In genomic region chr17:9115446-9116265, GRCh38 we compare ENCODE assay signal across 9 cellular contexts.
A peak's percentile ranks its signal among the peaks of the same experiment; 100 is the strongest.
DNase-seq lines count a peak whose midpoint lies in the region; ATAC-seq lines count a peak whose summit lies in the region.
"Had no signal": no experiment of that assay in that cellular context is flagged by ENCODE, and none has a peak within 500 bp of the region (broad histone marks: within the 10 kb centered on the region; RNA-seq: fewer than 3 reads in every experiment).

No MANE protein-coding gene starts in this region.

- peak overlapping the region; percentile 49 for H3K9ac ChIP-seq in mesendoderm (ENCODE audit: low read length)

- DNase-seq in HK-2 (ENCODE audit: unreplicated experiment) (peak; percentile 49), mesendoderm (peak; percentile 88)
- DNase-seq in activated CD4-positive, alpha-beta T cell treated with anti-CD3 and anti-CD28 coated beads for 48 hours, result peak; percentile 70
- DNase-seq in effector memory CD4-positive, alpha-beta T cell, result no peak
- DNase-seq in stimulated activated CD8-positive, alpha-beta memory T cell treated with anti-CD3 and anti-CD28 coated beads, Interleukin-2, amount 100 ng/mL, for 48 hours (ENCODE audit: low read depth in 2 of 2), result peak; percentile 47 to 56
- DNase-seq in central memory CD4-positive, alpha-beta T cell, result no peak

- H3K27ac ChIP-seq in effector memory CD4-positive, alpha-beta T cell (ENCODE audit: insufficient read depth, low read length, poor library complexity, severe bottlenecking), result no peak overlapping the region
- no peak overlapping the region for H3K27ac ChIP-seq in mesendoderm (ENCODE audit: low read depth, low read length)
- H3K27ac ChIP-seq: VCaP had no signal

- no peaks in the 10 kb centered on the region for H3K36me3 ChIP-seq in effector memory CD4-positive, alpha-beta T cell (ENCODE audit: control insufficient read depth, insufficient read depth, low read length)
- no peaks in the 10 kb centered on the region for H3K36me3 ChIP-seq in mesendoderm (ENCODE audit: control insufficient read depth, insufficient read depth, low read length)

- H2BK15ac ChIP-seq in mesendoderm (replicated peaks; ENCODE audit: low read depth), result no peak overlapping the region

- peak overlapping the region; percentile 83 for H3K56ac ChIP-seq in mesendoderm (ENCODE audit: low read length)

- no peak overlapping the region for H2AK5ac ChIP-seq in mesendoderm (ENCODE audit: low read length)

- no peak overlapping the region for H3K23ac ChIP-seq in mesendoderm (ENCODE audit: low read length)

- no peaks in the 10 kb centered on the region for H3K27me3 ChIP-seq in effector memory CD4-positive, alpha-beta T cell (replicated peaks; ENCODE audit: control insufficient read depth, insufficient read depth, low read length, poor library complexity, severe bottlenecking)
- H3K27me3 ChIP-seq in mesendoderm (ENCODE audit: insufficient read depth, low read length, poor library complexity), result no peaks in the 10 kb centered on the region

- no peaks in the 10 kb centered on the region for H3K79me1 ChIP-seq in mesendoderm (ENCODE audit: low read length)

- H3K4ac ChIP-seq in mesendoderm (ENCODE audit: low read depth, low read length), result no peak overlapping the region

- ATAC-seq in GM18907 (IDR thresholded peaks at IDR 0.05; ENCODE audit: unreplicated experiment) (no peak), HG03378 (IDR thresholded peaks at IDR 0.05; ENCODE audit: unreplicated experiment) (no peak)

- WGBS in mesendoderm (ENCODE audit: extremely low coverage, insufficient coverage, low lambda C conversion rate), result no CpG with 5 or more reads among the region's 39 CpGs

- peak overlapping the region; percentile 50 for H3K4me2 ChIP-seq in mesendoderm (ENCODE audit: low read length)

- H3K79me2 ChIP-seq in mesendoderm (ENCODE audit: control insufficient read depth, insufficient read depth, low read length), result no peaks in the 10 kb centered on the region

- no peak overlapping the region for H4K8ac ChIP-seq in mesendoderm (ENCODE audit: low read depth, low read length)

- H2BK120ac ChIP-seq in mesendoderm (ENCODE audit: low read depth, low read length), result no peak overlapping the region

- H4K5ac ChIP-seq in mesendoderm (ENCODE audit: low read length), result no peak overlapping the region

- no peaks in the 10 kb centered on the region for H3K9me3 ChIP-seq in effector memory CD4-positive, alpha-beta T cell (ENCODE audit: control insufficient read depth, low read length)

- peaks cover 6% of the 10 kb centered on the region for H3K4me1 ChIP-seq in effector memory CD4-positive, alpha-beta T cell (ENCODE audit: control insufficient read depth, insufficient read depth, low read length, poor library complexity, severe bottlenecking)
- H3K4me1 ChIP-seq in mesendoderm (ENCODE audit: control insufficient read depth, low read depth, low read length), result no peaks in the 10 kb centered on the region

- peak overlapping the region; percentile 10 for H3K18ac ChIP-seq in mesendoderm (ENCODE audit: low read length)

- no peak overlapping the region for H2BK5ac ChIP-seq in mesendoderm (ENCODE audit: low read length)

- peak overlapping the region; percentile 40 for H3K4me3 ChIP-seq in effector memory CD4-positive, alpha-beta T cell (ENCODE audit: insufficient read depth, low read depth, low read length, poor library complexity, severe bottlenecking)
- H3K4me3 ChIP-seq in mesendoderm (ENCODE audit: low read length), result no peak overlapping the region

Comparison
In these comparisons a context has a peak if more than half of its experiments do, and no peak if none do; other contexts are left out.
1. DNase-seq: peak in HK-2 (single experiment), activated CD4-positive, alpha-beta T cell treated with anti-CD3 and anti-CD28 coated beads for 48 hours (single experiment), mesendoderm (single experiment) and stimulated activated CD8-positive, alpha-beta memory T cell treated with anti-CD3 and anti-CD28 coated beads, Interleukin-2, amount 100 ng/mL, for 48 hours (2 of 2); none in effector memory CD4-positive, alpha-beta T cell (0 of 3) and central memory CD4-positive, alpha-beta T cell (single experiment).